ENCODE assay signal across 21 cellular contexts in the genomic region with DNA sequence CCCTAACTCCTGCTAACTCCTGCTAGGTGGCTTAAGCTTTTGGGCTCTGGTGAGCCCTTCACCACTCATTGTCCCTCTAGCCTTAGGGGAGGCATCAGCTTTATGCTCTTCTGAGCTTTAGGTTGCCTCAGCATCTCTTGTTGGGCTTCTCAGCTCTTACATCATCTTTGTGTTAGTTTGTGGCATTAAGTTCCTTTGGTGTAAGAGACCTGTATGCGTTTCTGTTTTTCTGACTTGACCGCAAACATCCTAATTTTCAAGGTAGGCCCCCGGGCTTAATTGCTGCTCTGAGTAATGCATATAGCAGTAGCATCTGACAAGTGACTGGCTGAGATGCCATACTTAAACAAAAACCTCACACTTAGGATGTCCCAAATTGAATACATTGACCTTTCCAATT.
"Had no signal": no experiment of that assay in that cellular context is flagged by ENCODE, and none has a peak within 500 bp of the region (broad histone marks: within the 10 kb centered on the region; RNA-seq: fewer than 3 reads in every experiment).

No MANE protein-coding gene starts in this region.

- H3K4me3 Mint-ChIP-seq: mesothelial cell of epicardium; naive B cell; natural killer cell; nephron progenitor cell; stimulated activated naive B cell treated with anti-CD40 and anti-IgM and Interleukin-4, amounts not matched to agents 10 μg/mL and 1 μg/mL and 100 μg/mL, for 72 hours; type B pancreatic cell had no signal

- H3K27me3 ChIP-seq: ovary, right atrium auricular region, right lobe of liver, stomach, testis, thyroid gland, vagina had no signal

- ATAC-seq: natural killer cell; right lobe of liver; stimulated activated naive B cell treated with anti-CD40 and anti-IgM and Interleukin-4, amounts not matched to agents 10 μg/mL and 1 μg/mL and 100 μg/mL, for 72 hours; stimulated activated naive CD8-positive, alpha-beta T cell treated with anti-CD3 and anti-CD28 coated beads, Interleukin-15, Interleukin-2, amounts not matched to agents 100 U/mL and 50 U/mL, for 24 hours had no signal

- H3K27ac ChIP-seq: left ventricle myocardium inferior, ovary, right atrium auricular region, right lobe of liver, stomach, testis, thyroid gland, vagina had no signal

- H3K36me3 ChIP-seq: left ventricle myocardium inferior, ovary, right atrium auricular region, right lobe of liver, stomach, thyroid gland, vagina had no signal

- H3K27ac Mint-ChIP-seq: mesothelial cell of epicardium; naive B cell; natural killer cell; nephron progenitor cell; progenitor cell of endocrine pancreas; stimulated activated naive B cell treated with anti-CD40 and anti-IgM and Interleukin-4, amounts not matched to agents 10 μg/mL and 1 μg/mL and 100 μg/mL, for 72 hours; type B pancreatic cell had no signal

- H3K36me3 Mint-ChIP-seq: mesothelial cell of epicardium; naive B cell; natural killer cell; stimulated activated naive B cell treated with anti-CD40 and anti-IgM and Interleukin-4, amounts not matched to agents 10 μg/mL and 1 μg/mL and 100 μg/mL, for 72 hours had no signal

- H3K4me1 ChIP-seq: left ventricle myocardium inferior, right atrium auricular region, right lobe of liver, testis, thyroid gland, vagina had no signal

- DNase-seq: hippocampal formation; left ventricle myocardium inferior; naive B cell; natural killer cell; nephron progenitor cell; ovary; right lobe of liver; stimulated activated CD4-positive, alpha-beta T cell treated with anti-CD3 and anti-CD28 coated beads, Interleukin-1b, Interleukin-23, amount 100 ng/mL, for 48 hours; stimulated activated CD4-positive, alpha-beta T cell treated with anti-CD3 and anti-CD28 coated beads, Interleukin-4, amount 100 ng/mL, for 1 hour; stimulated activated naive B cell treated with anti-CD40 and anti-IgM and Interleukin-4, amounts not matched to agents 10 μg/mL and 1 μg/mL and 100 μg/mL, for 72 hours; stimulated activated naive CD8-positive, alpha-beta T cell treated with anti-CD3 and anti-CD28 coated beads, Interleukin-15, Interleukin-2, amounts not matched to agents 100 U/mL and 50 U/mL, for 24 hours; stomach; testis; thyroid gland had no signal

- H3K4me1 Mint-ChIP-seq: natural killer cell; stimulated activated naive B cell treated with anti-CD40 and anti-IgM and Interleukin-4, amounts not matched to agents 10 μg/mL and 1 μg/mL and 100 μg/mL, for 72 hours had no signal

- H3K9me3 Mint-ChIP-seq: mesothelial cell of epicardium; natural killer cell; nephron progenitor cell; stimulated activated naive B cell treated with anti-CD40 and anti-IgM and Interleukin-4, amounts not matched to agents 10 μg/mL and 1 μg/mL and 100 μg/mL, for 72 hours; type B pancreatic cell had no signal

- H3K4me2 ChIP-seq: smooth muscle cell had no signal

- H3K9me3 ChIP-seq: left ventricle myocardium inferior, ovary, right atrium auricular region, right lobe of liver, stomach, testis, thyroid gland, vagina had no signal

- H3K4me3 ChIP-seq: left ventricle myocardium inferior, lung, ovary, right atrium auricular region, right lobe of liver, smooth muscle cell, stomach, testis, thyroid gland, vagina had no signal
